In genomic region chr13:49307365-49307764, GRCh38 we compare ENCODE assay signal across 18 cellular contexts. TPM values are rescaled to one million over a fixed set of nuclear protein-coding genes. Genes with fewer than 3 reads are reported as not detected.
DNase-seq lines count a peak whose midpoint lies in the region; ATAC-seq and TF ChIP-seq lines count a peak whose summit lies in the region.
"Had no signal": no experiment of that assay in that cellular context is flagged by ENCODE, and none has a peak within 500 bp of the region (broad histone marks: within the 10 kb centered on the region; RNA-seq: fewer than 3 reads in every experiment).

No MANE protein-coding gene starts in this region.

- H3K36me3 Mint-ChIP-seq in activated naive CD8-positive, alpha-beta T cell treated with anti-CD3 and anti-CD28 coated beads, Interleukin-2, amount 50 U/mL, for 24 hours (ENCODE audit: low read depth): no peaks in the 10 kb centered on the region
- H3K36me3 Mint-ChIP-seq: neural progenitor cell had no signal

- H3K27me3 ChIP-seq in right atrium auricular region: no peaks in the 10 kb centered on the region
- H3K27me3 ChIP-seq in rectal smooth muscle tissue (ENCODE audit: control insufficient read depth, insufficient read depth, low read length): no peaks in the 10 kb centered on the region
- no peaks in the 10 kb centered on the region for H3K27me3 ChIP-seq in upper lobe of left lung
- H3K27me3 ChIP-seq: colonic mucosa, neural progenitor cell had no signal

- 84 to 89% methylated on average over 6 of the region's 6 CpGs for WGBS in upper lobe of left lung, 2 donors

- H3K4me1 ChIP-seq in right atrium auricular region (peaks cover 0 to 47% of the 10 kb centered on the region in 2 donors), rectal smooth muscle tissue (ENCODE audit: control insufficient read depth, insufficient read depth, low read length) (peaks cover 18% of the 10 kb centered on the region), upper lobe of left lung (peaks cover 22 to 27% (median 25%) of the 10 kb centered on the region in 4 donors)
- H3K4me1 ChIP-seq: colonic mucosa, neural progenitor cell had no signal

- H3K9ac ChIP-seq in rectal smooth muscle tissue (ENCODE audit: low read length): no peak overlapping the region
- H3K9ac ChIP-seq: neural progenitor cell had no signal

- no peaks in the 10 kb centered on the region for H3K4me1 Mint-ChIP-seq in activated naive CD8-positive, alpha-beta T cell treated with anti-CD3 and anti-CD28 coated beads, Interleukin-2, amount 50 U/mL, for 24 hours

- H3K27ac ChIP-seq in angular gyrus (ENCODE audit: low read depth, low read length) (peak overlapping the region; percentile 53), right atrium auricular region (peak overlapping the region; percentile 77 to 79), rectal smooth muscle tissue (ENCODE audit: low read depth, low read length) (peak overlapping the region; percentile 90), upper lobe of left lung (peak overlapping the region; percentile 63 to 82 (median 74))
- H3K27ac ChIP-seq: neural progenitor cell had no signal

- H3K4me3 Mint-ChIP-seq in activated naive CD8-positive, alpha-beta T cell treated with anti-CD3 and anti-CD28 coated beads, Interleukin-2, amount 50 U/mL, for 24 hours: no peak overlapping the region
- H3K4me3 Mint-ChIP-seq: activated naive CD4-positive, alpha-beta T cell treated with anti-CD3 and anti-CD28 coated beads, Interleukin-2, amount 50 U/mL, for 24 hours; neural progenitor cell had no signal

- no peak overlapping the region for H3K4me3 ChIP-seq in right atrium auricular region
- no peak overlapping the region for H3K4me3 ChIP-seq in rectal smooth muscle tissue (ENCODE audit: low read length)
- no peak overlapping the region for H3K4me3 ChIP-seq in upper lobe of left lung
- H3K4me3 ChIP-seq: colonic mucosa, neural progenitor cell had no signal

- no peak for TF ChIP-seq POLR2A in upper lobe of left lung (IDR thresholded peaks at IDR 0.05)

- DNase-seq in right atrium auricular region (ENCODE audit: low spot score): no peak
- DNase-seq in upper lobe of left lung: no peak
- DNase-seq in hepatic stellate cell (ENCODE audit: low spot score): no peak
- no peak for DNase-seq in OCI-M2 (lab: John Stamatoyannopoulos, UW; ENCODE audit: unreplicated experiment)
- no peak for DNase-seq in activated naive CD8-positive, alpha-beta T cell treated with anti-CD3 and anti-CD28 coated beads, Interleukin-2, amount 50 U/mL, for 24 hours
- DNase-seq: activated CD4-positive, CD25-positive, alpha-beta regulatory T cell treated with anti-CD3 and anti-CD28 coated beads, Interleukin-2, amount 50 U/mL, for 72 hours; activated CD8-positive, alpha-beta memory T cell treated with anti-CD3 and anti-CD28 coated beads, Interleukin-2, amount 50 U/mL, for 4 hours; DMS79; KG1; NCI-H1436 treated with DMSO at 0.1 percent for 48 hours; PC-3; stimulated activated naive CD8-positive, alpha-beta T cell treated with anti-CD3 and anti-CD28 coated beads, Interleukin-15, Interleukin-2, amounts not matched to agents 100 U/mL and 50 U/mL, for 24 hours had no signal

- H3K27ac Mint-ChIP-seq in activated naive CD8-positive, alpha-beta T cell treated with anti-CD3 and anti-CD28 coated beads, Interleukin-2, amount 50 U/mL, for 24 hours: no peak overlapping the region
- H3K27ac Mint-ChIP-seq: activated naive CD4-positive, alpha-beta T cell treated with anti-CD3 and anti-CD28 coated beads, Interleukin-2, amount 50 U/mL, for 24 hours; neural progenitor cell had no signal

- H3K9me3 ChIP-seq in right atrium auricular region: no peaks in the 10 kb centered on the region
- no peaks in the 10 kb centered on the region for H3K9me3 ChIP-seq in upper lobe of left lung
- H3K9me3 ChIP-seq: colonic mucosa had no signal

- no peak for TF ChIP-seq EP300 in upper lobe of left lung (IDR thresholded peaks at IDR 0.05)

- H3K9me3 Mint-ChIP-seq in activated naive CD8-positive, alpha-beta T cell treated with anti-CD3 and anti-CD28 coated beads, Interleukin-2, amount 50 U/mL, for 24 hours: no peaks in the 10 kb centered on the region
- H3K9me3 Mint-ChIP-seq: activated naive CD4-positive, alpha-beta T cell treated with anti-CD3 and anti-CD28 coated beads, Interleukin-2, amount 50 U/mL, for 24 hours; neural progenitor cell had no signal

- ATAC-seq in upper lobe of left lung (ENCODE audit: low FRiP score in 2 of 2) (peak in 1 of 2 donors; percentile 59), HG03442 (IDR thresholded peaks at IDR 0.05; ENCODE audit: unreplicated experiment) (no peak)
- ATAC-seq in activated naive CD8-positive, alpha-beta T cell treated with anti-CD3 and anti-CD28 coated beads, Interleukin-2, amount 50 U/mL, for 24 hours: no peak
- ATAC-seq: PC-3; stimulated activated naive CD8-positive, alpha-beta T cell treated with anti-CD3 and anti-CD28 coated beads, Interleukin-15, Interleukin-2, amounts not matched to agents 100 U/mL and 50 U/mL, for 24 hours had no signal

- H3K27me3 Mint-ChIP-seq in activated naive CD8-positive, alpha-beta T cell treated with anti-CD3 and anti-CD28 coated beads, Interleukin-2, amount 50 U/mL, for 24 hours: no peaks in the 10 kb centered on the region
- H3K27me3 Mint-ChIP-seq: activated naive CD4-positive, alpha-beta T cell treated with anti-CD3 and anti-CD28 coated beads, Interleukin-2, amount 50 U/mL, for 24 hours had no signal

- TF ChIP-seq CTCF in right atrium auricular region (IDR thresholded peaks at IDR 0.05): no peak
- no peak for TF ChIP-seq CTCF in upper lobe of left lung (IDR thresholded peaks at IDR 0.05)

- H3K36me3 ChIP-seq in right atrium auricular region: no peaks in the 10 kb centered on the region
- peaks cover 5% of the 10 kb centered on the region for H3K36me3 ChIP-seq in rectal smooth muscle tissue (ENCODE audit: control insufficient read depth, insufficient read depth, low read length)
- H3K36me3 ChIP-seq in upper lobe of left lung: peaks cover 0 to 5% (median 0%) of the 10 kb centered on the region in 4 donors
- H3K36me3 ChIP-seq: colonic mucosa, neural progenitor cell had no signal

RNA-seq across cellular contexts. Expression of gene CDADC1, which starts 59.6 kb away (rescaled TPM):
- total RNA-seq in right atrium auricular region: 1 to 10 TPM; 3.5 to 4.6 TPM
- total RNA-seq in upper lobe of left lung: 10 to 100 TPM in 4 of 6 donors, 1 to 10 TPM in 2; 4.2 to 16.4 (median 10.6) TPM
